ENCODE assay signal across 12 cellular contexts in the genomic region with DNA sequence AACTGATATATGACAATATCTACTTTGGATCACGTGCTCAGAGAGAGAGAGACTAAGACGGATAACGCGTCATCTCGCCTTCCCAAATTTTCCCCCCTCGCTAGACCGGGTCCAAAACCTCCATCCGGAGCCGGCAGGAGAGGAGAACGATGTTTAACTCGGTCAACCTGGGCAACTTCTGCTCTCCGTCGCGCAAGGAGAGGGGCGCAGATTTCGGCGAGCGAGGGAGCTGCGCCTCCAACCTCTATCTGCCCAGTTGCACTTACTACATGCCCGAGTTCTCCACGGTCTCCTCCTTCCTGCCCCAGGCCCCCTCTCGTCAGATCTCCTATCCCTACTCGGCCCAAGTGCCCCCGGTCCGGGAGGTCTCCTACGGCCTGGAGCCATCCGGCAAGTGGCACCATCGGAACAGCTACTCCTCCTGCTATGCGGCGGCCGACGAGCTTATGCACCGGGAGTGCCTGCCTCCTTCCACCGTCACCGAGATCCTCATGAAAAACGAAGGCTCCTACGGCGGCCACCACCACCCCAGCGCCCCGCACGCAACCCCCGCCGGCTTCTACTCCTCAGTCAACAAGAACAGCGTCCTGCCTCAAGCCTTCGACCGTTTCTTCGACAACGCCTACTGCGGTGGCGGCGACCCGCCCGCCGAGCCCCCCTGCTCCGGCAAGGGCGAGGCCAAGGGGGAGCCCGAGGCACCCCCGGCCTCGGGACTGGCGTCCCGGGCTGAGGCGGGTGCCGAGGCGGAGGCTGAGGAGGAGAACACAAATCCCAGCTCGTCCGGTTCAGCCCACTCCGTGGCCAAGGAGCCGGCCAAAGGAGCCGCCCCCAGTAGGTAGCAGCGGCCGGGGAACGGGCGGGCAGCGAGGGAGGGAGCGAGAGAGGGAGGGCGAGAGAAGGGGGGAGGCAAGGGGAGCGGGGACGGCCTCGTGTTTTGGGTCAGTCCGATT. TPM values are rescaled to one million over a fixed set of nuclear protein-coding genes. Genes with fewer than 3 reads are reported as not detected.
DNase-seq lines count a peak whose midpoint lies in the region; TF ChIP-seq lines count a peak whose summit lies in the region.
"Had no signal": no experiment of that assay in that cellular context is flagged by ENCODE, and none has a peak within 500 bp of the region (broad histone marks: within the 10 kb centered on the region; RNA-seq: fewer than 3 reads in every experiment).

Gene HOXC11 (plus strand): TSS at position 34 of the 950 bp plus-strand sequence. CDS start 116 bp downstream, at position 150.

- H3K4me3 ChIP-seq in fibroblast of mammary gland (ENCODE audit: control insufficient read depth, low read depth, low read length) (peak within 1 kb of the TSS; percentile 54), skeletal muscle tissue (ENCODE audit: low read length in 3 of 3) (peak within 1 kb of the TSS; percentile 64 to 75 (median 75))
- H3K4me3 ChIP-seq: mucosa of descending colon had no signal

- H3K27ac ChIP-seq in skeletal muscle tissue (ENCODE audit: low read depth, low read length), result peak within 1 kb of the TSS; percentile 65

- H3K36me3 ChIP-seq in skeletal muscle tissue (ENCODE audit: control insufficient read depth in 3 of 3, insufficient read depth in 3 of 3, low read length in 3 of 3), result no peaks in the 10 kb centered on the region

- H3K9me3 ChIP-seq in skeletal muscle tissue (ENCODE audit: control insufficient read depth in 3 of 3, low read length in 3 of 3), result no peaks in the 10 kb centered on the region

- H3K4me1 ChIP-seq in skeletal muscle tissue (ENCODE audit: control insufficient read depth in 3 of 3, insufficient read depth in 3 of 3, low read length in 3 of 3), result peaks cover 10 to 27% (median 17%) of the 10 kb centered on the region in 3 donors

- no peak for TF ChIP-seq CTCF in fibroblast of mammary gland (conservative IDR thresholded peaks at IDR 0.05; ENCODE audit: control insufficient read depth, insufficient read depth, low read depth, low read length)

- peaks cover 63 to 91% (median 68%) of the 10 kb centered on the region in 3 donors for H3K27me3 ChIP-seq in skeletal muscle tissue (ENCODE audit: control insufficient read depth in 3 of 3, insufficient read depth in 3 of 3, low read length in 3 of 3)

- H3K9ac ChIP-seq in skeletal muscle tissue (ENCODE audit: low read depth in 1 of 3, low read length in 3 of 3), result peak within 1 kb of the TSS; percentile 56 to 77 (median 65)

- DNase-seq in DMS 273 (lab: John Stamatoyannopoulos, UW; ENCODE audit: unreplicated experiment) (peak; percentile 41), DMS 273 treated with DMSO at 0.1 percent for 48 hours (lab: John Stamatoyannopoulos, UW) (no peak), RKO (ENCODE audit: low spot score) (peak; percentile 65), fibroblast of mammary gland (ENCODE audit: low read depth) (no peak), SKM-1 (lab: John Stamatoyannopoulos, UW; ENCODE audit: unreplicated experiment) (no peak), NCI-H2171 (lab: John Stamatoyannopoulos, UW) (no peak), NCI-H1092 (lab: John Stamatoyannopoulos, UW) (no peak)
- DNase-seq: 8988T, mucosa of descending colon had no signal

RNA-seq across cellular contexts. Expression of gene HOXC11, which starts in this region (rescaled TPM):
- total RNA-seq in skeletal muscle tissue, result 0.52 TPM
- total RNA-seq: HT1080; mucosa of descending colon; T-helper 2 cell treated with Interferon-gamma antibody and Interleukin-4, amounts not matched to agents 100 ng/mL and 5 ng/mL, for 36 hours had no signal

Comparison
In these comparisons a context has a peak if more than half of its experiments do, and no peak if none do; other contexts are left out.
1. DNase-seq: peak in DMS 273 (single experiment) and RKO (single experiment); none in DMS 273 treated with DMSO at 0.1 percent for 48 hours (single experiment), fibroblast of mammary gland (single experiment), SKM-1 (single experiment), NCI-H2171 (single experiment) and NCI-H1092 (single experiment).